Comparison of ENCODE assay signal across 1 cellular context in the genomic region with DNA sequence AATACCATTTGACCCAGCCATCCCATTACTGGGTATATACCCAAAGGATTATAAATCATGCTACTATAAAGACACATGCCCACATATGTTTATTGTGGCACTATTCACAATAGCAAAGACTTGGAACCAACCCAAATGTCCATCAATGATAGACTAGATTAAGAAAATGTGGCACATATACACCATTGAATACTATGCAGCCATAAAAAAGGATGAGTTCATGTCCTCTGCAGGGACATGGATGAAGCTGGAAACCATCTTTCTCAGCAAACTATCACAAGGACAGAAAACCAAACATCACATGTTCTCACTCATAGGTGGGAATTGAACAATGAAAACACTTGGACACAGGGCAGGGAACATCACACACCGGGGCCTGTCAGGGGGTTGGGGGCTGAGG.
A peak's percentile ranks its signal among the peaks of the same experiment; 100 is the strongest.
TF ChIP-seq lines count a peak whose summit lies in the region.

No MANE protein-coding gene starts in this region.

TF ChIP-seq in HEK293, 187 proteins besides CTCF, POLR2A, EP300 and RAD21:
- TF ChIP-seq, protein P1, sequence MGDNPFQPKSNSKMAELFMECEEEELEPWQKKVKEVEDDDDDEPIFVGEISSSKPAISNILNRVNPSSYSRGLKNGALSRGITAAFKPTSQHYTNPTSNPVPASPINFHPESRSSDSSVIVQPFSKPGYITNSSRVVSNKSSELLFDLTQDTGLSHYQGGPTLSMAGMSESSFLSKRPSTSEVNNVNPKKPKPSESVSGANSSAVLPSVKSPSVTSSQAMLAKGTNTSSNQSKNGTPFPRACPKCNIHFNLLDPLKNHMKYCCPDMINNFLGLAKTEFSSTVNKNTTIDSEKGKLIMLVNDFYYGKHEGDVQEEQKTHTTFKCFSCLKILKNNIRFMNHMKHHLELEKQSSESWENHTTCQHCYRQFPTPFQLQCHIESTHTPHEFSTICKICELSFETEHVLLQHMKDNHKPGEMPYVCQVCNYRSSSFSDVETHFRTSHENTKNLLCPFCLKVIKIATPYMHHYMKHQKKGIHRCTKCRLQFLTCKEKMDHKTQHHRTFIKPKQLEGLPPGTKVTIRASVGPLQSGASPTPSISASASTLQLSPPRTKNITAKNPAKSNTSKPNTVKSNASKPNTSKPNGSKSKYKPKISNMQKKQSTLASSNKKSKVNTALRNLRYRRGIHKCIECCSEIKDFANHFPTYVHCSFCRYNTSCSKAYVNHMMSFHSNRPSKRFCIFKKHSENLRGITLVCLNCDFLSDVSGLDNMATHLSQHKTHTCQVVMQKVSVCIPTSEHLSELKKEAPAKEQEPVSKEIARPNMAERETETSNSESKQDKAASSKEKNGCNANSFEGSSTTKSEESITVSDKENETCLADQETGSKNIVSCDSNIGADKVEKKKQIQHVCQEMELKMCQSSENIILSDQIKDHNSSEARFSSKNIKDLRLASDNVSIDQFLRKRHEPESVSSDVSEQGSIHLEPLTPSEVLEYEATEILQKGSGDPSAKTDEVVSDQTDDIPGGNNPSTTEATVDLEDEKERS (tag by site-specific recombination; IDR thresholded peaks at IDR 0.05) = 0 out of 2 replicates have a peak, but pooled peaks have one; percentile 21
- TF ChIP-seq, protein P2, sequence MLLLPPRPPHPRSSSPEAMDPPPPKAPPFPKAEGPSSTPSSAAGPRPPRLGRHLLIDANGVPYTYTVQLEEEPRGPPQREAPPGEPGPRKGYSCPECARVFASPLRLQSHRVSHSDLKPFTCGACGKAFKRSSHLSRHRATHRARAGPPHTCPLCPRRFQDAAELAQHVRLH (tag by site-specific recombination; IDR thresholded peaks at IDR 0.05) = peak; percentile 78
- TF ChIP-seq ZNF146 (tag by site-specific recombination; IDR thresholded peaks at IDR 0.05) = peak; percentile 94
